Comparison of ENCODE assay signal across 2 cellular contexts in the genomic region with DNA sequence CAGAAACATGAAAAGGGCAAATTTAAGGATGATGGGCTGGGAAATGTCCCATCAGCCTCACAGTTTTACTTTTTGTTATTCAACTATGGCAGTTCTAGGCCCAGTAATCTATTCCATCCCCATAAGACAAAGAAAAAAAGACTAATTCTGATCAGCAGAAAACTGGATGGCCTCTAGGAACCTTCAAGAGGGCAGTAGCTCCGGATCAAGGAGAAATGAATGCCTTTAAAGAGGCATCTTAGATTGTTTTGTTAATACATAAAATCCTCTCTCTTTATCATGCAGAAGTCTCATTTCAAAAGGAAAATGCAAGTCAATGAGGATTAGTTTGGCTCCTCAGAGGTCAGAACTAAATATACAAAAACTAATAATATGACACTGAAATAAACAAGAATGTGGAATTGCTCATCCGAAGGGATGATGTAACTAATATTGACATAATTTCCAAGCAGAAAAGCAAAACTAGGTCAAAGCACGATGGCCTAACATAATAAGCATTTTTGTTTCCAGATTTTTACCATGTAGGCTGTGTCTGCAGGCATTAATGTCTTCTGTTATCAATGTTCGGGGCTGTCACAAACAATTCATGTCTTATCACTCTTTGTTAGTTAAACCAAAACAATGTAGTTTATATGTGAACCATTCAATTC.
A peak's percentile ranks its signal among the peaks of the same experiment; 100 is the strongest.
TF ChIP-seq lines count a peak whose summit lies in the region.

No MANE protein-coding gene starts in this region.

TF ChIP-seq in liver, 16 proteins besides CTCF, POLR2A, EP300 and RAD21 (continued from another document):
- no peak for TF ChIP-seq REST (IDR thresholded peaks at IDR 0.05)
- no peak for TF ChIP-seq FOXA1 (IDR thresholded peaks at IDR 0.05)
- TF ChIP-seq FOXA2 (IDR thresholded peaks at IDR 0.05) = no peak
- TF ChIP-seq EGR1 (IDR thresholded peaks at IDR 0.05; ENCODE audit: low read depth in 2 of 2) = no peak
- TF ChIP-seq MAX (IDR thresholded peaks at IDR 0.05) = no peak
- TF ChIP-seq, protein P1, sequence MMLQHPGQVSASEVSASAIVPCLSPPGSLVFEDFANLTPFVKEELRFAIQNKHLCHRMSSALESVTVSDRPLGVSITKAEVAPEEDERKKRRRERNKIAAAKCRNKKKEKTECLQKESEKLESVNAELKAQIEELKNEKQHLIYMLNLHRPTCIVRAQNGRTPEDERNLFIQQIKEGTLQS (IDR thresholded peaks at IDR 0.05) = peak; percentile 50
- TF ChIP-seq JUND (IDR thresholded peaks at IDR 0.05) = peak in 1 of 2 donors; percentile 32
- TF ChIP-seq ZBTB33 (IDR thresholded peaks at IDR 0.05) = no peak
- no peak for TF ChIP-seq GABPA (IDR thresholded peaks at IDR 0.05 in 1 of 2, conservative IDR thresholded peaks at IDR 0.05 in 1 of 2)
- TF ChIP-seq TAF1 (conservative IDR thresholded peaks at IDR 0.05) = no peak
- no peak for TF ChIP-seq HNF4G (IDR thresholded peaks at IDR 0.05)
- peak; percentile 23 for TF ChIP-seq YY1 (IDR thresholded peaks at IDR 0.05)
- TF ChIP-seq NR2F2 (IDR thresholded peaks at IDR 0.05) = no peak
TF ChIP-seq in liver: peak in this region for 6.

TF ChIP-seq in HepG2, 621 proteins besides CTCF, POLR2A, EP300 and RAD21 (continued from another document):
- TF ChIP-seq, protein P2, sequence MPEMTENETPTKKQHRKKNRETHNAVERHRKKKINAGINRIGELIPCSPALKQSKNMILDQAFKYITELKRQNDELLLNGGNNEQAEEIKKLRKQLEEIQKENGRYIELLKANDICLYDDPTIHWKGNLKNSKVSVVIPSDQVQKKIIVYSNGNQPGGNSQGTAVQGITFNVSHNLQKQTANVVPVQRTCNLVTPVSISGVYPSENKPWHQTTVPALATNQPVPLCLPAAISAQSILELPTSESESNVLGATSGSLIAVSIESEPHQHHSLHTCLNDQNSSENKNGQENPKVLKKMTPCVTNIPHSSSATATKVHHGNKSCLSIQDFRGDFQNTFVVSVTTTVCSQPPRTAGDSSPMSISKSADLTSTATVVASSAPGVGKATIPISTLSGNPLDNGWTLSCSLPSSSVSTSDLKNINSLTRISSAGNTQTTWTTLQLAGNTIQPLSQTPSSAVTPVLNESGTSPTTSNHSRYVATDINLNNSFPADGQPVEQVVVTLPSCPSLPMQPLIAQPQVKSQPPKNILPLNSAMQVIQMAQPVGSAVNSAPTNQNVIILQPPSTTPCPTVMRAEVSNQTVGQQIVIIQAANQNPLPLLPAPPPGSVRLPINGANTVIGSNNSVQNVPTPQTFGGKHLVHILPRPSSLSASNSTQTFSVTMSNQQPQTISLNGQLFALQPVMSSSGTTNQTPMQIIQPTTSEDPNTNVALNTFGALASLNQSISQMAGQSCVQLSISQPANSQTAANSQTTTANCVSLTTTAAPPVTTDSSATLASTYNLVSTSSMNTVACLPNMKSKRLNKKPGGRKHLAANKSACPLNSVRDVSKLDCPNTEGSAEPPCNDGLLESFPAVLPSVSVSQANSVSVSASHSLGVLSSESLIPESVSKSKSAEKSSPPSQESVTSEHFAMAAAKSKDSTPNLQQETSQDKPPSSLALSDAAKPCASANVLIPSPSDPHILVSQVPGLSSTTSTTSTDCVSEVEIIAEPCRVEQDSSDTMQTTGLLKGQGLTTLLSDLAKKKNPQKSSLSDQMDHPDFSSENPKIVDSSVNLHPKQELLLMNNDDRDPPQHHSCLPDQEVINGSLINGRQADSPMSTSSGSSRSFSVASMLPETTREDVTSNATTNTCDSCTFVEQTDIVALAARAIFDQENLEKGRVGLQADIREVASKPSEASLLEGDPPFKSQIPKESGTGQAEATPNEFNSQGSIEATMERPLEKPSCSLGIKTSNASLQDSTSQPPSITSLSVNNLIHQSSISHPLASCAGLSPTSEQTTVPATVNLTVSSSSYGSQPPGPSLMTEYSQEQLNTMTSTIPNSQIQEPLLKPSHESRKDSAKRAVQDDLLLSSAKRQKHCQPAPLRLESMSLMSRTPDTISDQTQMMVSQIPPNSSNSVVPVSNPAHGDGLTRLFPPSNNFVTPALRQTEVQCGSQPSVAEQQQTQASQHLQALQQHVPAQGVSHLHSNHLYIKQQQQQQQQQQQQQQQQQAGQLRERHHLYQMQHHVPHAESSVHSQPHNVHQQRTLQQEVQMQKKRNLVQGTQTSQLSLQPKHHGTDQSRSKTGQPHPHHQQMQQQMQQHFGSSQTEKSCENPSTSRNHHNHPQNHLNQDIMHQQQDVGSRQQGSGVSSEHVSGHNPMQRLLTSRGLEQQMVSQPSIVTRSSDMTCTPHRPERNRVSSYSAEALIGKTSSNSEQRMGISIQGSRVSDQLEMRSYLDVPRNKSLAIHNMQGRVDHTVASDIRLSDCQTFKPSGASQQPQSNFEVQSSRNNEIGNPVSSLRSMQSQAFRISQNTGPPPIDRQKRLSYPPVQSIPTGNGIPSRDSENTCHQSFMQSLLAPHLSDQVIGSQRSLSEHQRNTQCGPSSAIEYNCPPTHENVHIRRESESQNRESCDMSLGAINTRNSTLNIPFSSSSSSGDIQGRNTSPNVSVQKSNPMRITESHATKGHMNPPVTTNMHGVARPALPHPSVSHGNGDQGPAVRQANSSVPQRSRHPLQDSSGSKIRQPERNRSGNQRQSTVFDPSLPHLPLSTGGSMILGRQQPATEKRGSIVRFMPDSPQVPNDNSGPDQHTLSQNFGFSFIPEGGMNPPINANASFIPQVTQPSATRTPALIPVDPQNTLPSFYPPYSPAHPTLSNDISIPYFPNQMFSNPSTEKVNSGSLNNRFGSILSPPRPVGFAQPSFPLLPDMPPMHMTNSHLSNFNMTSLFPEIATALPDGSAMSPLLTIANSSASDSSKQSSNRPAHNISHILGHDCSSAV (CRISPR knock-in tag; IDR thresholded peaks at IDR 0.05; ENCODE audit: borderline replicate concordance) = no peak
- TF ChIP-seq PTBP1 (IDR thresholded peaks at IDR 0.05; ENCODE audit: low read depth, low read length, poor library complexity, severe bottlenecking) = no peak
- TF ChIP-seq ZNF337 (CRISPR knock-in tag; IDR thresholded peaks at IDR 0.05; ENCODE audit: borderline replicate concordance, low read depth) = no peak
- TF ChIP-seq FOXO4 (CRISPR knock-in tag; conservative IDR thresholded peaks at IDR 0.05) = no peak
- no peak for TF ChIP-seq ZFY (CRISPR knock-in tag; IDR thresholded peaks at IDR 0.05)
- no peak for TF ChIP-seq ZBTB7A (CRISPR knock-in tag; IDR thresholded peaks at IDR 0.05)
- no peak for TF ChIP-seq ZNF644 (CRISPR knock-in tag; IDR thresholded peaks at IDR 0.05; ENCODE audit: low read depth)
- TF ChIP-seq PRMT3 (CRISPR knock-in tag; IDR thresholded peaks at IDR 0.05; ENCODE audit: borderline replicate concordance, low read depth) = no peak
- TF ChIP-seq, protein P3, sequence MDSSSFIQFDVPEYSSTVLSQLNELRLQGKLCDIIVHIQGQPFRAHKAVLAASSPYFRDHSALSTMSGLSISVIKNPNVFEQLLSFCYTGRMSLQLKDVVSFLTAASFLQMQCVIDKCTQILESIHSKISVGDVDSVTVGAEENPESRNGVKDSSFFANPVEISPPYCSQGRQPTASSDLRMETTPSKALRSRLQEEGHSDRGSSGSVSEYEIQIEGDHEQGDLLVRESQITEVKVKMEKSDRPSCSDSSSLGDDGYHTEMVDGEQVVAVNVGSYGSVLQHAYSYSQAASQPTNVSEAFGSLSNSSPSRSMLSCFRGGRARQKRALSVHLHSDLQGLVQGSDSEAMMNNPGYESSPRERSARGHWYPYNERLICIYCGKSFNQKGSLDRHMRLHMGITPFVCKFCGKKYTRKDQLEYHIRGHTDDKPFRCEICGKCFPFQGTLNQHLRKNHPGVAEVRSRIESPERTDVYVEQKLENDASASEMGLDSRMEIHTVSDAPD (CRISPR knock-in tag; IDR thresholded peaks at IDR 0.05) = no peak
- no peak for TF ChIP-seq ZSCAN30 (CRISPR knock-in tag; IDR thresholded peaks at IDR 0.05)
